In genomic region chr22:36891646-36892045, GRCh38 we compare ENCODE assay signal across 16 cellular contexts.
DNase-seq lines count a peak whose midpoint lies in the region; ATAC-seq and TF ChIP-seq lines count a peak whose summit lies in the region.
"Had no signal": no experiment of that assay in that cellular context is flagged by ENCODE, and none has a peak within 500 bp of the region (broad histone marks: within the 10 kb centered on the region; RNA-seq: fewer than 3 reads in every experiment).

No MANE protein-coding gene starts in this region.

- peaks cover 37% of the 10 kb centered on the region for H3K4me1 Mint-ChIP-seq in T-helper 1 cell treated with Interleukin-12 subunit alpha and Interleukin-12 subunit beta and Interleukin-4 antibody, amounts not matched to agents 30 μg/mL and 1 μg/mL, for 36 hours (ENCODE audit: low read depth)

- ATAC-seq in HG03378 (IDR thresholded peaks at IDR 0.05; ENCODE audit: unreplicated experiment) = no peak
- ATAC-seq: A549, HCT116, HepG2 had no signal

- peaks cover 9% of the 10 kb centered on the region for H3K36me3 Mint-ChIP-seq in T-helper 1 cell treated with Interleukin-12 subunit alpha and Interleukin-12 subunit beta and Interleukin-4 antibody, amounts not matched to agents 30 μg/mL and 1 μg/mL, for 36 hours (ENCODE audit: low read depth)

- DNase-seq in T-helper 1 cell (no peak), OCI-M1 (lab: John Stamatoyannopoulos, UW) (peak; percentile 46), fibroblast of pulmonary artery (ENCODE audit: low read depth) (peak; percentile 61), iris pigment epithelial cell (ENCODE audit: low read depth) (peak; percentile 6), dedifferentiated amniotic fluid mesenchymal stem cell (ENCODE audit: extremely low spot score) (no peak), Kasumi-1 (lab: John Stamatoyannopoulos, UW) (no peak)
- DNase-seq: AML-193; Caco-2; CD4-positive, alpha-beta T cell; GOT3; H7 had no signal

- peak overlapping the region; percentile 21 for H3K27ac Mint-ChIP-seq in T-helper 1 cell treated with Interleukin-12 subunit alpha and Interleukin-12 subunit beta and Interleukin-4 antibody, amounts not matched to agents 30 μg/mL and 1 μg/mL, for 36 hours
- H3K27ac Mint-ChIP-seq: CD4-positive, alpha-beta T cell had no signal

- peaks cover 6% of the 10 kb centered on the region for H3K27me3 Mint-ChIP-seq in T-helper 1 cell treated with Interleukin-12 subunit alpha and Interleukin-12 subunit beta and Interleukin-4 antibody, amounts not matched to agents 30 μg/mL and 1 μg/mL, for 36 hours (ENCODE audit: low read depth)
- H3K27me3 Mint-ChIP-seq: CD4-positive, alpha-beta T cell had no signal

- peaks cover 17% of the 10 kb centered on the region for H3K9me3 Mint-ChIP-seq in T-helper 1 cell treated with Interleukin-12 subunit alpha and Interleukin-12 subunit beta and Interleukin-4 antibody, amounts not matched to agents 30 μg/mL and 1 μg/mL, for 36 hours
- H3K9me3 Mint-ChIP-seq: CD4-positive, alpha-beta T cell had no signal

- no peak overlapping the region for H3K4me3 Mint-ChIP-seq in T-helper 1 cell treated with Interleukin-12 subunit alpha and Interleukin-12 subunit beta and Interleukin-4 antibody, amounts not matched to agents 30 μg/mL and 1 μg/mL, for 36 hours
- H3K4me3 Mint-ChIP-seq: CD4-positive, alpha-beta T cell had no signal

- H3K4me3 ChIP-seq in fibroblast of pulmonary artery (replicated peaks; ENCODE audit: low read depth, low read length) = no peak overlapping the region
- H3K4me3 ChIP-seq: A549 had no signal

- no peak for TF ChIP-seq CTCF in fibroblast of pulmonary artery (IDR thresholded peaks at IDR 0.05; ENCODE audit: low read length, missing control alignments)

Comparison
In these comparisons a context has a peak if more than half of its experiments do, and no peak if none do; other contexts are left out.
1. DNase-seq: peak in OCI-M1 (single experiment), fibroblast of pulmonary artery (single experiment) and iris pigment epithelial cell (single experiment); none in T-helper 1 cell (0 of 5), dedifferentiated amniotic fluid mesenchymal stem cell (single experiment) and Kasumi-1 (0 of 2).